In genomic region chr1:85295654-85296053, GRCh38 we compare ENCODE assay signal across 1 cellular context.
TF ChIP-seq lines count a peak whose summit lies in the region.

No MANE protein-coding gene starts in this region.

TF ChIP-seq in H1, 55 proteins besides CTCF, POLR2A, EP300 and RAD21:
- TF ChIP-seq ATF3 (IDR thresholded peaks at IDR 0.05; ENCODE audit: insufficient read depth, low read depth, low read length) (no peak), TEAD4 (IDR thresholded peaks at IDR 0.05; ENCODE audit: low read depth, low read length) (no peak), HDAC2 (IDR thresholded peaks at IDR 0.05; ENCODE audit: borderline replicate concordance in 1 of 2, low read depth in 2 of 2, low read length in 2 of 2) (no peak), BACH1 (IDR thresholded peaks at IDR 0.05; ENCODE audit: low read length) (no peak)
